Comparison of ENCODE assay signal across 8 cellular contexts in the genomic region with DNA sequence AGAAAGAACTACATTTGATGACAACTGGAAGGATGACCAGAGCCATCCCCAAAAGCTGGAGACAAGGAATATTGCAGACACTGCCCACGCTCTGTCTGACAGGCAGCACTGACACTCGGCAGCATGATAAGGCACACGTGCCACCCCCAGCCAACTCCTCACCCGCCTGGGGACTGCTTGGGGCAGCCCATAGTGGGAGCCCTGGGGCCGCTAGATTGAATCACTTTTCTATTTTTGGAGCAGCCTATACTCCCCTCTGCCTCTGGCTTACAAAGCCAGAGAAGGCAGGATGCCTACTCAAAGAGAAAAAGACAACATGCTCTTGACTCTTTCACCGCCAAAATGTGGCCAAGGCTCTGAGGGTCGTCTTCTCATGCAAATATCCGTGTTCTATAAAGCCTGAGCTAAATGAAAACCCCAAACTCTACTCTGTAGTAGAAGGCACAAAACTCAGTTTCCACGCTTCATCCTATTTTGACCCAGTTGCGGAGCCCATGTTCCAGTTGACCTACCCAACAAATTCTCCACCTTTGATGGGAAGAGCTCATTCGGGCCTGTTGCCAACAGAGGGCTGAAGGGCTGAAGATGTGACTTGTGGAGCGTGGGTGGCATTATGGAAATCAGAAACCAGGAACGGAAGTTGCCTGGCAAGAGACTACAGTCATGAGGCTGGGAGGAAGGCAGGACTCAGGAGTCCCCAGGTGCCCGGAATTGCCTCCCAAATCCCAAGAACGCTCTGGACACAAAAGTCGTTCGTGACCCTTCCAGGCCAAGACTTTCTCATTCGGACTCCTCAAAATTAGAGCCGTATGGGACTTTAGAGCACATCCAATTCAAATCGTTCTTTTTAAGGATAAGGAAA. TPM values are rescaled to one million over a fixed set of nuclear protein-coding genes. Genes with fewer than 3 reads are reported as not detected.
DNase-seq lines count a peak whose midpoint lies in the region; ATAC-seq and TF ChIP-seq lines count a peak whose summit lies in the region.

No MANE protein-coding gene starts in this region.

- H3K4me3 Mint-ChIP-seq in CD4-positive, CD25-positive, alpha-beta regulatory T cell = peak overlapping the region; percentile 93 to 99 (median 98)

- H3K4me1 Mint-ChIP-seq in CD4-positive, CD25-positive, alpha-beta regulatory T cell = peaks cover 18 to 50% (median 30%) of the 10 kb centered on the region in 4 donors

- no peaks in the 10 kb centered on the region for H3K79me2 ChIP-seq in parathyroid adenoma

- peaks cover 31% of the 10 kb centered on the region for H3K36me3 ChIP-seq in CD4-positive, CD25-positive, alpha-beta regulatory T cell (ENCODE audit: control insufficient read depth, insufficient read depth, low read length)
- H3K36me3 ChIP-seq in parathyroid adenoma (ENCODE audit: control insufficient read depth, insufficient read depth, low read length) = no peaks in the 10 kb centered on the region

- peak overlapping the region; percentile 90 for H3K27ac ChIP-seq in CD4-positive, CD25-positive, alpha-beta regulatory T cell (ENCODE audit: insufficient read depth, low read length, poor library complexity, severe bottlenecking)
- peak overlapping the region; percentile 78 for H3K27ac ChIP-seq in parathyroid adenoma

- peak overlapping the region; percentile 83 for H3K4me2 ChIP-seq in parathyroid adenoma (ENCODE audit: low read length)

- ATAC-seq in CD4-positive, CD25-positive, alpha-beta regulatory T cell (ENCODE audit: low read depth in 2 of 2) = no peak
- peak; percentile 43 for ATAC-seq in GM19463 (IDR thresholded peaks at IDR 0.05; ENCODE audit: unreplicated experiment)
- ATAC-seq in HG02852 (IDR thresholded peaks at IDR 0.05; ENCODE audit: unreplicated experiment) = no peak

- H3K27ac Mint-ChIP-seq in CD4-positive, CD25-positive, alpha-beta regulatory T cell = peak overlapping the region; percentile 52 to 96 (median 82)

- H3K27me3 Mint-ChIP-seq in CD4-positive, CD25-positive, alpha-beta regulatory T cell = no peaks in the 10 kb centered on the region

- H3K9ac ChIP-seq in parathyroid adenoma = no peak overlapping the region

- H3K9me3 ChIP-seq in CD4-positive, CD25-positive, alpha-beta regulatory T cell (ENCODE audit: control insufficient read depth in 2 of 2, low read length in 2 of 2) = no peaks in the 10 kb centered on the region
- H3K9me3 ChIP-seq in parathyroid adenoma (ENCODE audit: control insufficient read depth, low read length) = no peaks in the 10 kb centered on the region

- peaks cover 15% of the 10 kb centered on the region for H3K36me3 Mint-ChIP-seq in CD4-positive, CD25-positive, alpha-beta regulatory T cell

- H3K27me3 ChIP-seq in CD4-positive, CD25-positive, alpha-beta regulatory T cell (ENCODE audit: control insufficient read depth, insufficient read depth, low read length) = no peaks in the 10 kb centered on the region
- no peaks in the 10 kb centered on the region for H3K27me3 ChIP-seq in parathyroid adenoma (ENCODE audit: control insufficient read depth, insufficient read depth, low read length)

- peak overlapping the region; percentile 77 for H2AFZ ChIP-seq in parathyroid adenoma

- TF ChIP-seq POLR2A in NB4 (IDR thresholded peaks at IDR 0.05; ENCODE audit: extremely low read depth, insufficient read length) = no peak

- no peaks in the 10 kb centered on the region for H3K9me3 Mint-ChIP-seq in CD4-positive, CD25-positive, alpha-beta regulatory T cell

- peak in 2 of 3 donors; percentile 14 to 36 for DNase-seq in CD4-positive, CD25-positive, alpha-beta regulatory T cell
- peak; percentile 80 for DNase-seq in NB4 (ENCODE audit: low read depth)
- peak; percentile 46 for DNase-seq in activated CD8-positive, alpha-beta memory T cell treated with anti-CD3 and anti-CD28 coated beads, Interleukin-2, amount 50 U/mL, for 4 hours
- DNase-seq in foreskin fibroblast = peak; percentile 45 to 67
- no peak for DNase-seq in C1 segment of cervical spinal cord (lab: John Stamatoyannopoulos, UW)

- peaks cover 28% of the 10 kb centered on the region for H3K4me1 ChIP-seq in CD4-positive, CD25-positive, alpha-beta regulatory T cell (ENCODE audit: control insufficient read depth, insufficient read depth, low read length, poor library complexity, severe bottlenecking)
- peaks cover 9% of the 10 kb centered on the region for H3K4me1 ChIP-seq in parathyroid adenoma

- TF ChIP-seq CTCF in NB4 (IDR thresholded peaks at IDR 0.05; ENCODE audit: low read depth, low read length) (peak; percentile 9), foreskin fibroblast (IDR thresholded peaks at IDR 0.05; ENCODE audit: low read depth, low read length) (no peak), parathyroid adenoma (IDR thresholded peaks at IDR 0.05) (no peak)

- peak overlapping the region; percentile 97 for H3K4me3 ChIP-seq in CD4-positive, CD25-positive, alpha-beta regulatory T cell (ENCODE audit: low read depth, low read length)
- H3K4me3 ChIP-seq in NB4 (ENCODE audit: low read depth, low read length) = peak overlapping the region; percentile 100
- peak overlapping the region; percentile 95 to 97 for H3K4me3 ChIP-seq in foreskin fibroblast (ENCODE audit: low read depth in 1 of 2, low read length in 2 of 2)
- H3K4me3 ChIP-seq in parathyroid adenoma (ENCODE audit: low read depth, low read length) = peak overlapping the region; percentile 92

RNA-seq across cellular contexts. Expression of gene SMG5, which starts 1.1 kb away (rescaled TPM):
- total RNA-seq in CD4-positive, CD25-positive, alpha-beta regulatory T cell = 64.0 TPM
- polyA plus RNA-seq in CD4-positive, CD25-positive, alpha-beta regulatory T cell = 10 to 100 TPM; 12.0 to 14.4 (median 14.1) TPM

RNA-seq across cellular contexts. Expression of gene TMEM79, which starts 2.6 kb away (rescaled TPM):
- 5.1 TPM for total RNA-seq in CD4-positive, CD25-positive, alpha-beta regulatory T cell
- 1 to 10 TPM; 1.7 to 6.2 (median 5.3) TPM for polyA plus RNA-seq in CD4-positive, CD25-positive, alpha-beta regulatory T cell

RNA-seq across cellular contexts. Expression of gene GLMP, which starts 14.0 kb away (rescaled TPM):
- total RNA-seq in CD4-positive, CD25-positive, alpha-beta regulatory T cell = 29.9 TPM
- polyA plus RNA-seq in CD4-positive, CD25-positive, alpha-beta regulatory T cell = 10 to 100 TPM; 29.8 to 45.9 (median 36.7) TPM

RNA-seq across cellular contexts. Expression of gene VHLL, which starts 17.6 kb away (rescaled TPM):
- total RNA-seq in CD4-positive, CD25-positive, alpha-beta regulatory T cell = not detected
- not detected for polyA plus RNA-seq in CD4-positive, CD25-positive, alpha-beta regulatory T cell

RNA-seq across cellular contexts. Expression of gene PAQR6, which starts 33.7 kb away (rescaled TPM):
- 3.7 TPM for total RNA-seq in CD4-positive, CD25-positive, alpha-beta regulatory T cell
- 1 to 10 TPM in 1 of 4 donors, under 1 TPM in 3; 0.13 to 2.0 (median 0.57) TPM for polyA plus RNA-seq in CD4-positive, CD25-positive, alpha-beta regulatory T cell

Comparison
In these comparisons a context has a peak if more than half of its experiments do, and no peak if none do; other contexts are left out.
1. DNase-seq: peak in CD4-positive, CD25-positive, alpha-beta regulatory T cell (2 of 3), NB4 (single experiment), activated CD8-positive, alpha-beta memory T cell treated with anti-CD3 and anti-CD28 coated beads, Interleukin-2, amount 50 U/mL, for 4 hours (single experiment) and foreskin fibroblast (2 of 2); none in C1 segment of cervical spinal cord (0 of 14).
2. Peak in every context shown above with its lines, with median percentiles within 50 percentile points of each other: H3K4me3 ChIP-seq.